ENCODE assay signal across 27 cellular contexts in the genomic region with DNA sequence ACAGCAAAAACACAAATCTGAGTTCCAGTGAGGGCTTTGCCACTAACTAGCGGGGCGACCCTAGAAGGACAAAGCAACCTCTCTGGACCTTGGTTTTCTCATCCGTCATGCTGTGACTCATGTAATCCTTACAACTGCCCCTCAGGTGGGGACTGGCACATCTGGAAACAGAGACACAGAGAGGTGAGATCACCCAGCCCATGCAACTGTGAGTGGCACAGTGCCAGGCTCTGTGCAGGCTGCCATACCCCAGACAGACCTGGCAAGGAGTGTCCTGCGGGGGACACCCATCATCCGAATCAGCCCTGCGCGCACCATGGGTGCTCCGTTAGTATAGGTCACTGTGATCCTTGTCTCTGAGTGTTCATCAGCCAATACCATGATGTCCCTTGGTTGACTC.
"Had no signal": no experiment of that assay in that cellular context is flagged by ENCODE, and none has a peak within 500 bp of the region (broad histone marks: within the 10 kb centered on the region; RNA-seq: fewer than 3 reads in every experiment).

No MANE protein-coding gene starts in this region.

- H3K9me3 ChIP-seq: ascending aorta, left lung, mucosa of descending colon, right lobe of liver, uterus had no signal

- ATAC-seq: left lung; mucosa of descending colon; right lobe of liver; stimulated activated effector memory CD8-positive, alpha-beta T cell treated with anti-CD3 and anti-CD28 coated beads, Interleukin-12 subunit alpha, Interleukin-12 subunit beta, amount 100 ng/mL, for 72 hours; WTC11 had no signal

- DNase-seq: activated CD4-positive, alpha-beta memory T cell treated with anti-CD3 and anti-CD28 coated beads, Interleukin-2, amount 10 ng/mL, durations not matched to agents 7 days and 5 days; activated CD4-positive, alpha-beta T cell treated with anti-CD3 and anti-CD28 coated beads for 1 hour; activated CD4-positive, alpha-beta T cell treated with anti-CD3 and anti-CD28 coated beads, Interleukin-2, amount 10 ng/mL, durations not matched to agents 7 days and 5 days; activated CD8-positive, alpha-beta memory T cell treated with anti-CD3 and anti-CD28 coated beads, Interleukin-2, amount 50 U/mL, for 48 hours; activated gamma-delta T cell; activated naive CD4-positive, alpha-beta T cell treated with anti-CD3 and anti-CD28 coated beads, Interleukin-2, amount 10 ng/mL, durations not matched to agents 7 days and 5 days; activated naive CD8-positive, alpha-beta T cell treated with anti-CD3 and anti-CD28 coated beads, Interleukin-2, amount 10 ng/mL, durations not matched to agents 7 days and 5 days; activated T-cell treated with anti-CD3 and anti-CD28 coated beads, Interleukin-2, amount 50 U/mL, for 24 hours; central memory CD4-positive, alpha-beta T cell; dermis blood vessel endothelial cell; effector CD8-positive, alpha-beta T cell; stimulated activated CD4-positive, alpha-beta T cell treated with anti-CD3 and anti-CD28 coated beads, Interleukin-12 subunit alpha, Interleukin-12 subunit beta, amount 100 ng/mL, for 4 hours; stimulated activated CD4-positive, alpha-beta T cell treated with anti-CD3 and anti-CD28 coated beads, Interleukin-4, amount 100 ng/mL, for 24 hours; T-helper 2 cell; uterus had no signal

- H3K27me3 Mint-ChIP-seq: activated CD4-positive, alpha-beta memory T cell treated with anti-CD3 and anti-CD28 coated beads, Interleukin-2, amount 10 ng/mL, durations not matched to agents 7 days and 5 days; activated CD4-positive, alpha-beta T cell treated with anti-CD3 and anti-CD28 coated beads, Interleukin-2, amount 10 ng/mL, durations not matched to agents 7 days and 5 days; activated T-cell treated with anti-CD3 and anti-CD28 coated beads, Interleukin-2, amount 50 U/mL, for 24 hours; natural killer cell treated with Interleukin-12 subunit alpha and Interleukin-12 subunit beta and Interleukin-15 and Interleukin-18, amount 100 ng/mL, for 72 hours; progenitor cell of endocrine pancreas; type B pancreatic cell had no signal

- H3K4me1 ChIP-seq: left lung, right lobe of liver had no signal

- FAIRE-seq: colon had no signal

- H3K4me1 Mint-ChIP-seq: activated CD4-positive, alpha-beta memory T cell treated with anti-CD3 and anti-CD28 coated beads, Interleukin-2, amount 10 ng/mL, durations not matched to agents 7 days and 5 days; activated CD4-positive, alpha-beta T cell treated with anti-CD3 and anti-CD28 coated beads, Interleukin-2, amount 10 ng/mL, durations not matched to agents 7 days and 5 days; activated naive CD4-positive, alpha-beta T cell treated with anti-CD3 and anti-CD28 coated beads, Interleukin-2, amount 10 ng/mL, durations not matched to agents 7 days and 5 days had no signal

- H3K4me3 Mint-ChIP-seq: activated CD4-positive, alpha-beta memory T cell treated with anti-CD3 and anti-CD28 coated beads, Interleukin-2, amount 10 ng/mL, durations not matched to agents 7 days and 5 days; activated CD4-positive, alpha-beta T cell treated with anti-CD3 and anti-CD28 coated beads, Interleukin-2, amount 10 ng/mL, durations not matched to agents 7 days and 5 days; activated naive CD4-positive, alpha-beta T cell treated with anti-CD3 and anti-CD28 coated beads, Interleukin-2, amount 10 ng/mL, durations not matched to agents 7 days and 5 days; activated naive CD8-positive, alpha-beta T cell treated with anti-CD3 and anti-CD28 coated beads, Interleukin-2, amount 10 ng/mL, durations not matched to agents 7 days and 5 days; activated T-cell treated with anti-CD3 and anti-CD28 coated beads, Interleukin-2, amount 50 U/mL, for 24 hours; natural killer cell treated with Interleukin-12 subunit alpha and Interleukin-12 subunit beta and Interleukin-15 and Interleukin-18, amount 100 ng/mL, for 72 hours; stimulated activated effector memory CD8-positive, alpha-beta T cell treated with anti-CD3 and anti-CD28 coated beads, Interleukin-12 subunit alpha, Interleukin-12 subunit beta, amount 100 ng/mL, for 72 hours; stimulated activated naive CD8-positive, alpha-beta T cell treated with anti-CD3 and anti-CD28 coated beads, Interleukin-15, Interleukin-2, amounts not matched to agents 100 ng/mL and 50 ng/mL, for 24 hours; type B pancreatic cell; WTC11 had no signal

- H3K27me3 ChIP-seq: ascending aorta, left lung, right lobe of liver, uterus had no signal

- H3K9me3 Mint-ChIP-seq: activated CD4-positive, alpha-beta memory T cell treated with anti-CD3 and anti-CD28 coated beads, Interleukin-2, amount 10 ng/mL, durations not matched to agents 7 days and 5 days; activated CD4-positive, alpha-beta T cell treated with anti-CD3 and anti-CD28 coated beads, Interleukin-2, amount 10 ng/mL, durations not matched to agents 7 days and 5 days; activated naive CD4-positive, alpha-beta T cell treated with anti-CD3 and anti-CD28 coated beads, Interleukin-2, amount 10 ng/mL, durations not matched to agents 7 days and 5 days; activated naive CD8-positive, alpha-beta T cell treated with anti-CD3 and anti-CD28 coated beads, Interleukin-2, amount 10 ng/mL, durations not matched to agents 7 days and 5 days; activated T-cell treated with anti-CD3 and anti-CD28 coated beads, Interleukin-2, amount 50 U/mL, for 24 hours; natural killer cell treated with Interleukin-12 subunit alpha and Interleukin-12 subunit beta and Interleukin-15 and Interleukin-18, amount 100 ng/mL, for 72 hours; stimulated activated effector memory CD8-positive, alpha-beta T cell treated with anti-CD3 and anti-CD28 coated beads, Interleukin-12 subunit alpha, Interleukin-12 subunit beta, amount 100 ng/mL, for 72 hours; stimulated activated naive CD8-positive, alpha-beta T cell treated with anti-CD3 and anti-CD28 coated beads, Interleukin-15, Interleukin-2, amounts not matched to agents 100 ng/mL and 50 ng/mL, for 24 hours; type B pancreatic cell; WTC11 had no signal

- H3K36me3 ChIP-seq: ascending aorta, left lung, right lobe of liver, uterus had no signal

- H3K4me3 ChIP-seq: ascending aorta, left lung, lung, mucosa of descending colon, right lobe of liver, uterus had no signal

- H3K27ac Mint-ChIP-seq: activated CD4-positive, alpha-beta memory T cell treated with anti-CD3 and anti-CD28 coated beads, Interleukin-2, amount 10 ng/mL, durations not matched to agents 7 days and 5 days; activated CD4-positive, alpha-beta T cell treated with anti-CD3 and anti-CD28 coated beads, Interleukin-2, amount 10 ng/mL, durations not matched to agents 7 days and 5 days; activated naive CD4-positive, alpha-beta T cell treated with anti-CD3 and anti-CD28 coated beads, Interleukin-2, amount 10 ng/mL, durations not matched to agents 7 days and 5 days; activated naive CD8-positive, alpha-beta T cell treated with anti-CD3 and anti-CD28 coated beads, Interleukin-2, amount 10 ng/mL, durations not matched to agents 7 days and 5 days; activated T-cell treated with anti-CD3 and anti-CD28 coated beads, Interleukin-2, amount 50 U/mL, for 24 hours; natural killer cell treated with Interleukin-12 subunit alpha and Interleukin-12 subunit beta and Interleukin-15 and Interleukin-18, amount 100 ng/mL, for 72 hours; progenitor cell of endocrine pancreas; stimulated activated effector memory CD8-positive, alpha-beta T cell treated with anti-CD3 and anti-CD28 coated beads, Interleukin-12 subunit alpha, Interleukin-12 subunit beta, amount 100 ng/mL, for 72 hours; stimulated activated naive CD8-positive, alpha-beta T cell treated with anti-CD3 and anti-CD28 coated beads, Interleukin-15, Interleukin-2, amounts not matched to agents 100 ng/mL and 50 ng/mL, for 24 hours; type B pancreatic cell; WTC11 had no signal

- H3K27ac ChIP-seq: ascending aorta, left lung, right lobe of liver, uterus had no signal

- H3K36me3 Mint-ChIP-seq: activated naive CD4-positive, alpha-beta T cell treated with anti-CD3 and anti-CD28 coated beads, Interleukin-2, amount 10 ng/mL, durations not matched to agents 7 days and 5 days; activated naive CD8-positive, alpha-beta T cell treated with anti-CD3 and anti-CD28 coated beads, Interleukin-2, amount 10 ng/mL, durations not matched to agents 7 days and 5 days; natural killer cell treated with Interleukin-12 subunit alpha and Interleukin-12 subunit beta and Interleukin-15 and Interleukin-18, amount 100 ng/mL, for 72 hours; stimulated activated effector memory CD8-positive, alpha-beta T cell treated with anti-CD3 and anti-CD28 coated beads, Interleukin-12 subunit alpha, Interleukin-12 subunit beta, amount 100 ng/mL, for 72 hours; WTC11 had no signal
